ENCODE assay signal across 1 cellular context in genomic region chr12:11684811-11685210, GRCh38.
TF ChIP-seq lines count a peak whose summit lies in the region.

No MANE protein-coding gene starts in this region.

TF ChIP-seq in IMR-90, 13 proteins besides CTCF, POLR2A, EP300 and RAD21:
- TF ChIP-seq BHLHE40 (IDR thresholded peaks at IDR 0.05; ENCODE audit: low read depth, low read length) (no peak), NFE2L2 (IDR thresholded peaks at IDR 0.05; ENCODE audit: low read depth, low read length) (no peak), SMC3 (IDR thresholded peaks at IDR 0.05; ENCODE audit: low read depth, low read length) (no peak), CHD1 (IDR thresholded peaks at IDR 0.05; ENCODE audit: low read depth, low read length) (no peak), CEBPB (IDR thresholded peaks at IDR 0.05; ENCODE audit: low read depth, low read length) (no peak), USF2 (IDR thresholded peaks at IDR 0.05; ENCODE audit: low read depth, low read length) (no peak), MAZ (IDR thresholded peaks at IDR 0.05; ENCODE audit: borderline replicate concordance, low read depth, low read length) (no peak), MXI1 (IDR thresholded peaks at IDR 0.05; ENCODE audit: borderline replicate concordance, low read depth, low read length) (no peak), FOS (IDR thresholded peaks at IDR 0.05; ENCODE audit: low read depth, low read length) (no peak), MAFK (IDR thresholded peaks at IDR 0.05; ENCODE audit: low read depth, low read length) (no peak), RFX5 (IDR thresholded peaks at IDR 0.05; ENCODE audit: low read depth, low read length) (no peak), RCOR1 (IDR thresholded peaks at IDR 0.05; ENCODE audit: insufficient replicate concordance, low read length) (no peak)
- TF ChIP-seq, protein P1, sequence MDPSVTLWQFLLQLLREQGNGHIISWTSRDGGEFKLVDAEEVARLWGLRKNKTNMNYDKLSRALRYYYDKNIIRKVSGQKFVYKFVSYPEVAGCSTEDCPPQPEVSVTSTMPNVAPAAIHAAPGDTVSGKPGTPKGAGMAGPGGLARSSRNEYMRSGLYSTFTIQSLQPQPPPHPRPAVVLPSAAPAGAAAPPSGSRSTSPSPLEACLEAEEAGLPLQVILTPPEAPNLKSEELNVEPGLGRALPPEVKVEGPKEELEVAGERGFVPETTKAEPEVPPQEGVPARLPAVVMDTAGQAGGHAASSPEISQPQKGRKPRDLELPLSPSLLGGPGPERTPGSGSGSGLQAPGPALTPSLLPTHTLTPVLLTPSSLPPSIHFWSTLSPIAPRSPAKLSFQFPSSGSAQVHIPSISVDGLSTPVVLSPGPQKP (IDR thresholded peaks at IDR 0.05; ENCODE audit: borderline replicate concordance, low read depth, low read length): no peak
